In the genomic region with DNA sequence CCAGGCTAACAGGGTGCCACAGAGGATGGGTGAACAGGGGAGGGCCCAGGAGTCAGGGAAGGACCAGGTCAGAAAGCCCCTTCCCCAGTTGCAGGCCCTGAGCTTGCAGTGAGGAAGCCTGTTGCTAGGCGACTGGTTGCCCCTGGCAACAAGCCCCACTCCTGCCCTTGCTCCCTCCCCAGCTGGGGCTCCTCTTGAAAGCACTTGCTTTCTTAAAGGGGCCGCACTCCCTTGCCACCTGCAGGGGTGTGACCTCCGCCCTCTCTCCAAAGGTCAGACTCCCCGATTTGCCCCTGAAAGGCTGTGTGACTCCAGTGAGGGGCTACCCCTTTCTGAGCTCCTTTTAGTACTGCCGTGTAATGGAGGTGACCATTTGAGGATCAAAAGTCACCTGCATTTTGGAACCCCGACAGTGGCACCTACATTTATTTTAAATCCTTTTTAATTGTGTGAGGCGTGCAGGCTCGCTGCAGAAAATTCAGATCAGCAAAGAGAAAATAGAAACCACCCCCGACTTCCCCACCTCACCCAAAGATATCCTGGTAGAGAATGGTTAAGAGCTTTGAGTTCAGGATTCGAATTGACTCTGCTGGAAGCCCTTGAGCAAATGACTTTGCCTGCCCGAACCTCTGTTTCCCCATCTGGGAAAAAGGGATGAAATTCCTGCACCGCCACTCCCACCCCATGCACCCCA, we compare ENCODE assay signal across 9 cellular contexts. TPM values are rescaled to one million over a fixed set of nuclear protein-coding genes. Genes with fewer than 3 reads are reported as not detected.
DNase-seq lines count a peak whose midpoint lies in the region; ATAC-seq, FAIRE-seq and TF ChIP-seq lines count a peak whose summit lies in the region.
"Had no signal": no experiment of that assay in that cellular context is flagged by ENCODE, and none has a peak within 500 bp of the region (broad histone marks: within the 10 kb centered on the region; RNA-seq: fewer than 3 reads in every experiment).

No MANE protein-coding gene starts in this region.

- in situ Hi-C loops in HepG2 (cut with HindIII; ENCODE audit: extremely low pct_ligation_motif_present, low pct_unique_long_range_greater_than_20kb), result no loop called here

- ATAC-seq in HepG2, result no peak
- ATAC-seq in right lobe of liver, result no peak
- ATAC-seq in upper lobe of left lung (ENCODE audit: low FRiP score in 2 of 2), result no peak
- ATAC-seq in GM18867 (IDR thresholded peaks at IDR 0.05; ENCODE audit: unreplicated experiment), result no peak

- no peak for TF ChIP-seq CTCF in HepG2 (CRISPR knock-in tag; IDR thresholded peaks at IDR 0.05)
- TF ChIP-seq CTCF in right lobe of liver (IDR thresholded peaks at IDR 0.05), result no peak
- TF ChIP-seq CTCF in upper lobe of left lung (IDR thresholded peaks at IDR 0.05), result no peak
- no peak for TF ChIP-seq CTCF in smooth muscle cell (IDR thresholded peaks at IDR 0.05; ENCODE audit: borderline replicate concordance, insufficient read depth, poor library complexity, severe bottlenecking)

- H3K9ac ChIP-seq in HepG2 (ENCODE audit: insufficient read depth, low read depth, low read length) (no peak overlapping the region), smooth muscle cell (ENCODE audit: low read depth) (no peak overlapping the region)

- no peaks in the 10 kb centered on the region for H3K79me2 ChIP-seq in HepG2 (ENCODE audit: insufficient read depth, low read length)
- no peaks in the 10 kb centered on the region for H3K79me2 ChIP-seq in smooth muscle cell (ENCODE audit: low read depth)

- H3K9me3 ChIP-seq in HepG2 (ENCODE audit: low read length), result no peaks in the 10 kb centered on the region
- H3K9me3 ChIP-seq in right lobe of liver, result no peaks in the 10 kb centered on the region
- H3K9me3 ChIP-seq in upper lobe of left lung, result no peaks in the 10 kb centered on the region
- no peaks in the 10 kb centered on the region for H3K9me3 ChIP-seq in smooth muscle cell (replicated peaks; ENCODE audit: low read depth)

- peaks cover 33% of the 10 kb centered on the region for H3K4me1 ChIP-seq in HepG2 (ENCODE audit: insufficient read depth, low read length)
- no peaks in the 10 kb centered on the region for H3K4me1 ChIP-seq in right lobe of liver
- H3K4me1 ChIP-seq in upper lobe of left lung, result peaks cover 0 to 5% (median 2%) of the 10 kb centered on the region in 4 donors
- peaks cover 7% of the 10 kb centered on the region for H3K4me1 ChIP-seq in smooth muscle cell (ENCODE audit: low read depth)

- H3K4me2 ChIP-seq in HepG2 (ENCODE audit: low read depth, low read length), result no peak overlapping the region
- H3K4me2 ChIP-seq in smooth muscle cell, result no peak overlapping the region

- TF ChIP-seq EP300 in HepG2 (IDR thresholded peaks at IDR 0.05; ENCODE audit: low read depth in 2 of 2, low read length in 2 of 2), result no peak
- no peak for TF ChIP-seq EP300 in HepG2 (CRISPR knock-in tag; IDR thresholded peaks at IDR 0.05; ENCODE audit: borderline replicate concordance)
- TF ChIP-seq EP300 in upper lobe of left lung (IDR thresholded peaks at IDR 0.05), result no peak

- H3K27me3 ChIP-seq in HepG2 (ENCODE audit: control insufficient read depth in 1 of 2, insufficient read depth in 2 of 2, low read length in 2 of 2), result no peaks in the 10 kb centered on the region
- H3K27me3 ChIP-seq in right lobe of liver, result no peaks in the 10 kb centered on the region
- no peaks in the 10 kb centered on the region for H3K27me3 ChIP-seq in upper lobe of left lung
- no peaks in the 10 kb centered on the region for H3K27me3 ChIP-seq in smooth muscle cell (ENCODE audit: low read depth)

- TF ChIP-seq POLR2A in HepG2 (IDR thresholded peaks at IDR 0.05; ENCODE audit: insufficient read depth in 1 of 2, low read depth in 2 of 2, low read length in 2 of 2), result no peak
- TF ChIP-seq POLR2A in right lobe of liver (IDR thresholded peaks at IDR 0.05), result no peak
- no peak for TF ChIP-seq POLR2A in upper lobe of left lung (IDR thresholded peaks at IDR 0.05)

- POLR2A ChIA-PET in HepG2 (lab: Yijun Ruan, JAX), result no interaction called here

- BruUV-seq in HepG2 (replicated peaks; lab: Mats Ljungman, UMichigan), result no TSS peak

- CTCF ChIA-PET in HepG2 (lab: Yijun Ruan, JAX; ENCODE audit: low intra/inter-chr PET ratio, low total read pairs), result no interaction called here

- H3F3A ChIP-seq in smooth muscle cell (ENCODE audit: low read depth), result no peaks in the 10 kb centered on the region

- H3K36me3 ChIP-seq in HepG2 (replicated peaks in 1 of 2; ENCODE audit: control insufficient read depth in 1 of 2, insufficient read depth in 2 of 2, low read length in 2 of 2) (no peaks in the 10 kb centered on the region), right lobe of liver (no peaks in the 10 kb centered on the region), upper lobe of left lung (no peaks in the 10 kb centered on the region), smooth muscle cell (ENCODE audit: low read depth) (no peaks in the 10 kb centered on the region)

- H4K20me1 ChIP-seq in HepG2 (ENCODE audit: insufficient read depth, low read length) (no peaks in the 10 kb centered on the region), smooth muscle cell (ENCODE audit: low read depth) (no peaks in the 10 kb centered on the region)

- no peak for FAIRE-seq in HepG2 (lab: Jason Lieb, UNC)

- H3K4me3 ChIP-seq in HepG2 (replicated peaks in 1 of 3; ENCODE audit: insufficient read depth in 1 of 3, low read depth in 2 of 3, low read length in 3 of 3) (no peak overlapping the region), right lobe of liver (no peak overlapping the region), upper lobe of left lung (no peak overlapping the region), smooth muscle cell (no peak overlapping the region)

- no peak overlapping the region for H2AFZ ChIP-seq in HepG2 (ENCODE audit: low read length)
- no peak overlapping the region for H2AFZ ChIP-seq in smooth muscle cell (ENCODE audit: low read depth)

- H3K27ac ChIP-seq in HepG2 (ENCODE audit: extremely low read length, insufficient read depth, low read length) (no peak overlapping the region), right lobe of liver (no peak overlapping the region), upper lobe of left lung (no peak overlapping the region), smooth muscle cell (ENCODE audit: low read depth) (no peak overlapping the region)

- DNase-seq in HepG2 (ENCODE audit: low spot score), result no peak
- DNase-seq in right lobe of liver, result no peak
- peak; percentile 58 for DNase-seq in NCI-H226
- peak in 55 of 58 donors; percentile 9 to 93 (median 75) for DNase-seq in anterior cingulate cortex (lab: John Stamatoyannopoulos, UW)
- peak; percentile 21 for DNase-seq in myocyte (ENCODE audit: low read depth)
- DNase-seq in upper lobe of left lung, result no peak
- no peak for DNase-seq in smooth muscle cell (lab: John Stamatoyannopoulos, UW; ENCODE audit: unreplicated experiment)

- TF ChIP-seq RAD21 in HepG2 (CRISPR knock-in tag; IDR thresholded peaks at IDR 0.05), result no peak

- intact Hi-C loops in HepG2 (cut with micrococcal nuclease; ENCODE audit: unreplicated experiment) (no loop called here), right lobe of liver (cut with DNase I) (no loop called here)

- 83% methylated on average over 11 of the region's 12 CpGs for whole genome bisulfite sequencing in HepG2 (ENCODE audit: low lambda C conversion rate)
- WGBS in right lobe of liver (ENCODE audit: insufficient coverage, low coverage, low lambda C conversion rate, missing lambda C conversion rate), result 36% methylated on average over 10 of the region's 12 CpGs
- 66 to 69% methylated on average over 12 of the region's 12 CpGs for whole genome bisulfite sequencing in upper lobe of left lung, 2 donors
- 84% methylated on average over 12 of the region's 12 CpGs for WGBS in smooth muscle cell (ENCODE audit: low lambda C conversion rate)

RNA-seq across cellular contexts. Expression of gene FCHO1, which starts 4.8 kb away (rescaled TPM):
- total RNA-seq in HepG2 (2016; rRNA removed; fragmentation: Illumina TruSeq; extraction: Trizol) (1.2 and 1.3 TPM in 2 replicates), right lobe of liver (1 to 10 TPM in 4 of 6 experiments, under 1 TPM in 2; 0.93 to 3.6 (median 1.3) TPM), myocyte (0.05 TPM in 1 of 2 replicates, not detected in the other), upper lobe of left lung (10 to 100 TPM in 2 of 6 donors, 1 to 10 TPM in 4; 1.9 to 19.9 (median 8.7) TPM), smooth muscle cell (1.0 and 18.0 TPM in 2 replicates)
- total RNA-seq in HepG2 (2016; cell fraction: cytosol; rRNA removed; fragmentation: Illumina TruSeq; extraction: Trizol; ENCODE audit: low read depth), result 0.18 and 1.7 TPM in 2 replicates
- 0.45 and 2.3 TPM in 2 replicates for total RNA-seq in HepG2 (2016; cell fraction: insoluble cytoplasmic fraction; rRNA removed; fragmentation: Illumina TruSeq; extraction: Trizol)
- total RNA-seq in HepG2 (2016; cell fraction: membrane; rRNA removed; fragmentation: Illumina TruSeq; extraction: Trizol), result 1.4 TPM in 2 replicates
- 1.6 and 3.1 TPM in 2 replicates for total RNA-seq in HepG2 (2016; cell fraction: nucleus; rRNA removed; fragmentation: Illumina TruSeq; extraction: Trizol)
- polyA plus RNA-seq in HepG2 (2011; rRNA removed) (2.5 and 3.1 TPM in 2 replicates), smooth muscle cell (5.3 and 5.7 TPM in 2 replicates)
- polyA plus RNA-seq in HepG2 (2011; cell fraction: cytosol; rRNA removed), result 0.95 and 1.5 TPM in 2 replicates
- 23.2 and 28.6 TPM in 2 replicates for polyA plus RNA-seq in HepG2 (2011; cell fraction: nucleus; rRNA removed)
- 4.3 and 5.3 TPM in 2 replicates for polyA plus RNA-seq in HepG2 (2012)
- polyA plus RNA-seq in HepG2 (2016; cell fraction: cytosol; fragmentation: Illumina TruSeq; extraction: Trizol; ENCODE audit: low read depth), result 0.75 and 1.1 TPM in 2 replicates
- polyA plus RNA-seq in HepG2 (2016; cell fraction: insoluble cytoplasmic fraction; fragmentation: Illumina TruSeq; extraction: Trizol; ENCODE audit: low read depth), result 0.76 and 2.0 TPM in 2 replicates
- 0.88 and 1.4 TPM in 2 replicates for polyA plus RNA-seq in HepG2 (2016; cell fraction: membrane; fragmentation: Illumina TruSeq; extraction: Trizol; ENCODE audit: low read depth)
- 4.8 and 5.1 TPM in 2 replicates for polyA plus RNA-seq in HepG2 (2016; cell fraction: nucleus; fragmentation: Illumina TruSeq; extraction: Trizol; ENCODE audit: insufficient read depth, low read depth)
- 1.3 and 16.7 TPM in 2 replicates for polyA minus RNA-seq in HepG2 (2011; rRNA and poly(A)+ RNA removed; ENCODE audit: low replicate concordance)
- 2.5 and 4.6 TPM in 2 replicates for polyA minus RNA-seq in HepG2 (2011; cell fraction: cytosol; rRNA and poly(A)+ RNA removed)
- 20.1 and 21.3 TPM in 2 replicates for polyA minus RNA-seq in HepG2 (2011; cell fraction: nucleus; rRNA and poly(A)+ RNA removed)
- polyA plus RNA-seq in myocyte (2012), result 0.09 TPM

RNA-seq across cellular contexts. Expression of gene MAP1S, which starts 36.8 kb away (rescaled TPM):
- total RNA-seq in HepG2 (2016; rRNA removed; fragmentation: Illumina TruSeq; extraction: Trizol) (3.8 and 12.2 TPM in 2 replicates), right lobe of liver (10 to 100 TPM; 11.1 to 31.3 (median 14.9) TPM), myocyte (20.4 and 24.5 TPM in 2 replicates), upper lobe of left lung (10 to 100 TPM; 23.6 to 87.9 (median 63.7) TPM), smooth muscle cell (10.2 and 11.7 TPM in 2 replicates)
- total RNA-seq in HepG2 (2016; cell fraction: cytosol; rRNA removed; fragmentation: Illumina TruSeq; extraction: Trizol; ENCODE audit: low read depth), result 2.4 and 2.8 TPM in 2 replicates
- 6.4 and 9.5 TPM in 2 replicates for total RNA-seq in HepG2 (2016; cell fraction: insoluble cytoplasmic fraction; rRNA removed; fragmentation: Illumina TruSeq; extraction: Trizol)
- total RNA-seq in HepG2 (2016; cell fraction: membrane; rRNA removed; fragmentation: Illumina TruSeq; extraction: Trizol), result 6.3 and 6.5 TPM in 2 replicates
- 6.7 and 10.0 TPM in 2 replicates for total RNA-seq in HepG2 (2016; cell fraction: nucleus; rRNA removed; fragmentation: Illumina TruSeq; extraction: Trizol)
- polyA plus RNA-seq in HepG2 (2011; rRNA removed) (7.3 and 8.2 TPM in 2 replicates), smooth muscle cell (55.5 and 62.1 TPM in 2 replicates)
- 3.3 and 5.6 TPM in 2 replicates for polyA plus RNA-seq in HepG2 (2011; cell fraction: cytosol; rRNA removed)
- 34.8 and 36.5 TPM in 2 replicates for polyA plus RNA-seq in HepG2 (2011; cell fraction: nucleus; rRNA removed)
- polyA plus RNA-seq in HepG2 (2012), result 18.2 and 28.7 TPM in 2 replicates
- 1.0 and 1.3 TPM in 2 replicates for polyA plus RNA-seq in HepG2 (2016; cell fraction: cytosol; fragmentation: Illumina TruSeq; extraction: Trizol; ENCODE audit: low read depth)
- polyA plus RNA-seq in HepG2 (2016; cell fraction: insoluble cytoplasmic fraction; fragmentation: Illumina TruSeq; extraction: Trizol; ENCODE audit: low read depth), result 8.8 and 13.1 TPM in 2 replicates
- 2.1 and 3.2 TPM in 2 replicates for polyA plus RNA-seq in HepG2 (2016; cell fraction: membrane; fragmentation: Illumina TruSeq; extraction: Trizol; ENCODE audit: low read depth)
- polyA plus RNA-seq in HepG2 (2016; cell fraction: nucleus; fragmentation: Illumina TruSeq; extraction: Trizol; ENCODE audit: insufficient read depth, low read depth), result 15.3 and 23.8 TPM in 2 replicates
- polyA minus RNA-seq in HepG2 (2011; rRNA and poly(A)+ RNA removed; ENCODE audit: low replicate concordance), result 37.6 and 52.5 TPM in 2 replicates
- 19.4 and 24.6 TPM in 2 replicates for polyA minus RNA-seq in HepG2 (2011; cell fraction: cytosol; rRNA and poly(A)+ RNA removed)
- 10.9 and 11.4 TPM in 2 replicates for polyA minus RNA-seq in HepG2 (2011; cell fraction: nucleus; rRNA and poly(A)+ RNA removed)
- polyA plus RNA-seq in myocyte (2012), result 40.7 TPM

RNA-seq across cellular contexts. Expression of gene B3GNT3, which starts 38.8 kb away (rescaled TPM):
- total RNA-seq in HepG2 (2016; rRNA removed; fragmentation: Illumina TruSeq; extraction: Trizol) (0.48 and 0.86 TPM in 2 replicates), right lobe of liver (10 to 100 TPM in 2 of 6 experiments, 1 to 10 TPM in 3, under 1 TPM in 1; 0.26 to 13.6 (median 3.1) TPM), myocyte (not detected in 2 replicates), upper lobe of left lung (1 to 10 TPM in 5 of 6 donors, not detected in 1; 1.0 to 8.8 (median 2.5) TPM), smooth muscle cell (0.67 and 2.8 TPM in 2 replicates)
- 0.18 and 0.40 TPM in 2 replicates for total RNA-seq in HepG2 (2016; cell fraction: cytosol; rRNA removed; fragmentation: Illumina TruSeq; extraction: Trizol; ENCODE audit: low read depth)
- total RNA-seq in HepG2 (2016; cell fraction: insoluble cytoplasmic fraction; rRNA removed; fragmentation: Illumina TruSeq; extraction: Trizol), result 0.36 and 1.2 TPM in 2 replicates
- 0.38 and 0.43 TPM in 2 replicates for total RNA-seq in HepG2 (2016; cell fraction: membrane; rRNA removed; fragmentation: Illumina TruSeq; extraction: Trizol)
- total RNA-seq in HepG2 (2016; cell fraction: nucleus; rRNA removed; fragmentation: Illumina TruSeq; extraction: Trizol), result 1.0 and 1.3 TPM in 2 replicates
- polyA plus RNA-seq in HepG2 (2011; rRNA removed) (4.0 and 8.6 TPM in 2 replicates), smooth muscle cell (0.56 TPM in 1 of 2 replicates, not detected in the other)
- polyA plus RNA-seq in HepG2 (2011; cell fraction: cytosol; rRNA removed), result 4.2 and 6.3 TPM in 2 replicates
- polyA plus RNA-seq in HepG2 (2011; cell fraction: nucleus; rRNA removed), result 3.5 and 4.5 TPM in 2 replicates
- polyA plus RNA-seq in HepG2 (2012), result 9.1 and 10.5 TPM in 2 replicates
- polyA plus RNA-seq in HepG2 (2016; cell fraction: cytosol; fragmentation: Illumina TruSeq; extraction: Trizol; ENCODE audit: low read depth), result 0.10 and 0.18 TPM in 2 replicates
- polyA plus RNA-seq in HepG2 (2016; cell fraction: insoluble cytoplasmic fraction; fragmentation: Illumina TruSeq; extraction: Trizol; ENCODE audit: low read depth), result 0.61 and 0.62 TPM in 2 replicates
- polyA plus RNA-seq in HepG2 (2016; cell fraction: membrane; fragmentation: Illumina TruSeq; extraction: Trizol; ENCODE audit: low read depth), result 0.29 and 0.35 TPM in 2 replicates
- polyA plus RNA-seq in HepG2 (2016; cell fraction: nucleus; fragmentation: Illumina TruSeq; extraction: Trizol; ENCODE audit: insufficient read depth, low read depth), result 1.8 and 2.3 TPM in 2 replicates
- polyA minus RNA-seq in HepG2 (2011; rRNA and poly(A)+ RNA removed; ENCODE audit: low replicate concordance), result 2.7 and 11.1 TPM in 2 replicates
- 3.0 and 4.7 TPM in 2 replicates for polyA minus RNA-seq in HepG2 (2011; cell fraction: cytosol; rRNA and poly(A)+ RNA removed)
- 1.8 and 3.1 TPM in 2 replicates for polyA minus RNA-seq in HepG2 (2011; cell fraction: nucleus; rRNA and poly(A)+ RNA removed)
- not detected for polyA plus RNA-seq in myocyte (2012)
- total RNA-seq: activated CD8-positive, alpha-beta memory T cell treated with anti-CD3 and anti-CD28 coated beads for 36 hours had no signal

Comparison
In these comparisons a context has a peak if more than half of its experiments do, and no peak if none do; other contexts are left out.
1. DNase-seq: peak in NCI-H226 (single experiment), anterior cingulate cortex (55 of 58) and myocyte (single experiment); none in HepG2 (single experiment), right lobe of liver (0 of 3), upper lobe of left lung (0 of 2) and smooth muscle cell (single experiment).